Comparison of ENCODE assay signal across 8 cellular contexts in genomic region chr6:7721654-7722053, GRCh38. TPM values are rescaled to one million over a fixed set of nuclear protein-coding genes. Genes with fewer than 3 reads are reported as not detected.
DNase-seq lines count a peak whose midpoint lies in the region; ATAC-seq and TF ChIP-seq lines count a peak whose summit lies in the region.

No MANE protein-coding gene starts in this region.

- H3K9ac ChIP-seq in Loucy (ENCODE audit: low read depth, low read length, poor library complexity, severe bottlenecking) (no peak overlapping the region), neuronal stem cell (ENCODE audit: low read depth, low read length, poor library complexity) (no peak overlapping the region)

- no peak overlapping the region for H4K91ac ChIP-seq in neuronal stem cell (ENCODE audit: low read depth, low read length, poor library complexity)

- H2BK15ac ChIP-seq in neuronal stem cell (ENCODE audit: low read length) = no peak overlapping the region

- 22 to 27% (median 23%) methylated on average over 3 of the region's 3 CpGs for WGBS in adrenal gland, 4 donors
- no CpG with 5 or more reads among the region's 3 CpGs for WGBS in neuronal stem cell (ENCODE audit: extremely low coverage in 2 of 2, insufficient read length in 2 of 2, insufficient replicate concordance in 1 of 2), 2 donors

- no peak overlapping the region for H3K18ac ChIP-seq in neuronal stem cell (ENCODE audit: low read length)

- H3K4ac ChIP-seq in neuronal stem cell (ENCODE audit: low read length) = no peak overlapping the region

- H2BK120ac ChIP-seq in neuronal stem cell (ENCODE audit: low read depth, low read length) = no peak overlapping the region

- no peak for ATAC-seq in GM19455 (IDR thresholded peaks at IDR 0.05; ENCODE audit: unreplicated experiment)
- no peak for ATAC-seq in GM21717 (IDR thresholded peaks at IDR 0.05; ENCODE audit: unreplicated experiment)

- no peaks in the 10 kb centered on the region for H4K20me1 ChIP-seq in Loucy (ENCODE audit: insufficient read depth, low read length, poor library complexity, severe bottlenecking)

- intact Hi-C loops in adrenal gland (cut with DNase I) = loop anchor here (5.0 to 10.0 kb wide), 4 partner anchors 133 to 336 kb away; no protein-coding TSS in a partner anchor

- no peaks in the 10 kb centered on the region for H3K4me1 ChIP-seq in Loucy (ENCODE audit: insufficient read depth, low read length, poor library complexity, severe bottlenecking)
- peaks cover 5 to 12% of the 10 kb centered on the region in 2 donors for H3K4me1 ChIP-seq in adrenal gland (replicated peaks in 1 of 2)
- peaks cover 0 to 1% of the 10 kb centered on the region in 2 donors for H3K4me1 ChIP-seq in neuronal stem cell (ENCODE audit: control insufficient read depth in 2 of 2, insufficient read depth in 1 of 2, low read depth in 1 of 2, low read length in 2 of 2)

- H2AK5ac ChIP-seq in neuronal stem cell (ENCODE audit: low read depth, low read length) = no peak overlapping the region

- DNase-seq in EL = peak; percentile 35
- DNase-seq in adrenal gland = no peak
- peak; percentile 7 for DNase-seq in midbrain (lab: John Stamatoyannopoulos, UW)
- DNase-seq in substantia nigra (lab: John Stamatoyannopoulos, UW) = no peak
- DNase-seq in neuronal stem cell (ENCODE audit: low spot score) = no peak

- H3K9me3 ChIP-seq in Loucy (ENCODE audit: insufficient read depth, low read depth, low read length) (no peaks in the 10 kb centered on the region), adrenal gland (replicated peaks in 1 of 3) (no peaks in the 10 kb centered on the region), neuronal stem cell (replicated peaks in 1 of 2; ENCODE audit: control insufficient read depth in 2 of 2, insufficient read depth in 1 of 2, low read depth in 1 of 2, low read length in 2 of 2) (peaks cover 0 to 2% of the 10 kb centered on the region in 2 donors)

- H3K79me1 ChIP-seq in neuronal stem cell (ENCODE audit: low read depth, low read length) = no peaks in the 10 kb centered on the region

- H3K4me3 ChIP-seq in Loucy (ENCODE audit: low read length, poor library complexity, severe bottlenecking) = no peak overlapping the region
- H3K4me3 ChIP-seq in adrenal gland = no peak overlapping the region
- H3K4me3 ChIP-seq in neuronal stem cell (ENCODE audit: low read length in 2 of 2) = no peak overlapping the region

- no peaks in the 10 kb centered on the region for H3K79me2 ChIP-seq in Loucy (ENCODE audit: insufficient read depth, low read length)

- peak; percentile 61 for TF ChIP-seq CTCF in Loucy (conservative IDR thresholded peaks at IDR 0.05; ENCODE audit: low read length)
- TF ChIP-seq CTCF in adrenal gland (IDR thresholded peaks at IDR 0.05) = peak; percentile 13 to 60 (median 42)

- H4K8ac ChIP-seq in neuronal stem cell (ENCODE audit: low read depth, low read length) = no peak overlapping the region

- no peaks in the 10 kb centered on the region for H3K27me3 ChIP-seq in Loucy (ENCODE audit: insufficient read depth, low read length, poor library complexity, severe bottlenecking)
- H3K27me3 ChIP-seq in adrenal gland = peaks cover 6% of the 10 kb centered on the region
- H3K27me3 ChIP-seq in neuronal stem cell (ENCODE audit: control insufficient read depth in 3 of 3, insufficient read depth in 3 of 3, low read depth in 1 of 3, low read length in 3 of 3) = peaks cover 8 to 55% (median 30%) of the 10 kb centered on the region in 3 experiments

- H3K14ac ChIP-seq in neuronal stem cell (ENCODE audit: low read length) = no peak overlapping the region

- H3F3A ChIP-seq in Loucy (ENCODE audit: low read depth) = no peaks in the 10 kb centered on the region

- no peak overlapping the region for H2AFZ ChIP-seq in Loucy (ENCODE audit: low read length)
- H2AFZ ChIP-seq in neuronal stem cell (ENCODE audit: low read length) = no peak overlapping the region

- H3K23ac ChIP-seq in neuronal stem cell (ENCODE audit: low read depth, low read length, poor library complexity) = no peak overlapping the region

- H3K4me2 ChIP-seq in Loucy (ENCODE audit: low read depth, low read length, poor library complexity, severe bottlenecking) (no peak overlapping the region), neuronal stem cell (ENCODE audit: insufficient read depth, low read length, poor library complexity, severe bottlenecking) (no peak overlapping the region)

- no peaks in the 10 kb centered on the region for H3K36me3 ChIP-seq in Loucy (ENCODE audit: insufficient read depth, low read length)
- no peaks in the 10 kb centered on the region for H3K36me3 ChIP-seq in adrenal gland (replicated peaks in 1 of 2)
- no peaks in the 10 kb centered on the region for H3K36me3 ChIP-seq in neuronal stem cell (replicated peaks in 1 of 2; ENCODE audit: control insufficient read depth in 2 of 2, insufficient read depth in 2 of 2, low read length in 2 of 2)

- H2BK12ac ChIP-seq in neuronal stem cell (ENCODE audit: low read length) = no peak overlapping the region

- H3K27ac ChIP-seq in adrenal gland (no peak overlapping the region), substantia nigra (ENCODE audit: low read depth, low read length, poor library complexity, severe bottlenecking) (no peak overlapping the region), neuronal stem cell (replicated peaks; ENCODE audit: low read length) (no peak overlapping the region)

- no peak overlapping the region for H2BK5ac ChIP-seq in neuronal stem cell (ENCODE audit: low read length)

- H3K9me2 ChIP-seq in Loucy (replicated peaks; ENCODE audit: low read depth, low read length) = no peaks in the 10 kb centered on the region

- TF ChIP-seq POLR2A in adrenal gland (IDR thresholded peaks at IDR 0.05) = no peak

RNA-seq across cellular contexts. Expression of gene BMP6, which starts 4.2 kb away (rescaled TPM):
- total RNA-seq in adrenal gland = 1 to 10 TPM; 1.7 to 6.3 (median 4.5) TPM
- polyA plus RNA-seq in adrenal gland = 1 to 10 TPM; 1.4 to 3.4 (median 2.6) TPM
- polyA plus RNA-seq in neuronal stem cell (2013, experiment 1 of 2) = 0.59 TPM
- 0.66 TPM for polyA plus RNA-seq in neuronal stem cell (2013, experiment 2 of 2)

Comparison
In these comparisons a context has a peak if more than half of its experiments do, and no peak if none do; other contexts are left out.
1. DNase-seq: peak in EL (single experiment) and midbrain (single experiment); none in adrenal gland (0 of 7), substantia nigra (0 of 49) and neuronal stem cell (single experiment).